Comparison of ENCODE assay signal across 25 cellular contexts in genomic region chr18:62512996-62513395, GRCh38. TPM values are rescaled to one million over a fixed set of nuclear protein-coding genes. Genes with fewer than 3 reads are reported as not detected.
DNase-seq lines count a peak whose midpoint lies in the region; ATAC-seq, FAIRE-seq and TF ChIP-seq lines count a peak whose summit lies in the region.
"Had no signal": no experiment of that assay in that cellular context is flagged by ENCODE, and none has a peak within 500 bp of the region (broad histone marks: within the 10 kb centered on the region; RNA-seq: fewer than 3 reads in every experiment).

No MANE protein-coding gene starts in this region.

- 50% methylated on average over 2 of the region's 2 CpGs for WGBS in mammary epithelial cell (ENCODE audit: low coverage, missing lambda C conversion rate)

- H3K9ac ChIP-seq in mammary epithelial cell (ENCODE audit: insufficient read depth, low read length) = no peak overlapping the region
- H3K9ac ChIP-seq: BLaER1, GM23248 had no signal

- H3K4me1 Mint-ChIP-seq in MCF 10A (ENCODE audit: insufficient read depth, unreplicated experiment) = no peaks in the 10 kb centered on the region
- H3K4me1 Mint-ChIP-seq: B cell; CD4-positive, CD25-positive, alpha-beta regulatory T cell had no signal

- FAIRE-seq in bronchial epithelial cell (lab: Jason Lieb, UNC) = no peak
- FAIRE-seq: A204.1, GM12878, H1 had no signal

- no peaks in the 10 kb centered on the region for H3K27me3 Mint-ChIP-seq in MCF 10A (ENCODE audit: insufficient read depth, unreplicated experiment)
- H3K27me3 Mint-ChIP-seq: B cell had no signal

- H3K27ac ChIP-seq in mammary epithelial cell (ENCODE audit: insufficient read depth, low read depth, low read length) (no peak overlapping the region), foreskin keratinocyte (no peak overlapping the region), WERI-Rb-1 (no peak overlapping the region)
- H3K27ac ChIP-seq: 22Rv1, BLaER1, C4-2B, GM23248 had no signal

- peaks cover 25% of the 10 kb centered on the region for H3K9me3 Mint-ChIP-seq in MCF 10A (ENCODE audit: unreplicated experiment)

- no TSS peak for BruUV-seq in mammary epithelial cell (replicated peaks; lab: Mats Ljungman, UMichigan)
- BruUV-seq in MCF 10A (replicated peaks; lab: Mats Ljungman, UMichigan) = no TSS peak

- DNase-seq in mammary epithelial cell = peak; percentile 43
- no peak for DNase-seq in MCF 10A (ENCODE audit: unreplicated experiment)
- peak; percentile 62 for DNase-seq in bronchial epithelial cell (ENCODE audit: low read depth)
- peak in 1 of 2 donors; percentile 73 for DNase-seq in foreskin keratinocyte
- DNase-seq in kidney tubule cell (ENCODE audit: low spot score) = peak; percentile 57
- DNase-seq in SW 1271 (lab: John Stamatoyannopoulos, UW) = no peak
- no peak for DNase-seq in WERI-Rb-1
- DNase-seq in D341Med (ENCODE audit: low spot score) = no peak
- DNase-seq: Caco-2; CD4-positive, CD25-positive, alpha-beta regulatory T cell; CD8-positive, alpha-beta T cell; DMS 273 treated with DMSO at 0.1 percent for 48 hours; DMS79; EL; GDM1; GM23248; H7; HCEC 1CT had no signal

- no peaks in the 10 kb centered on the region for H4K20me1 ChIP-seq in mammary epithelial cell (ENCODE audit: insufficient read depth, low read length)
- H4K20me1 ChIP-seq: BLaER1 had no signal

- H3K79me2 ChIP-seq in mammary epithelial cell (ENCODE audit: insufficient read depth, low read length) = no peaks in the 10 kb centered on the region

- in situ Hi-C loops in mammary epithelial cell (cut with MboI; ENCODE audit: low sequenced_read_pairs in 2 of 2) = no loop called here

- CTCF ChIA-PET in mammary epithelial cell (lab: Charles Lee; ENCODE audit: low non-redundant PET) = no interaction called here
- CTCF ChIA-PET in MCF 10A (lab: Yijun Ruan, JAX) = interaction anchor here (0.6 to 3.8 kb wide), 6 partner anchors 8 to 174 kb away, joined by 3 to 14 read pairs (median 4); no protein-coding TSS in a partner anchor

- H3K27me3 ChIP-seq in mammary epithelial cell (ENCODE audit: insufficient read depth, low read length) = no peaks in the 10 kb centered on the region
- no peaks in the 10 kb centered on the region for H3K27me3 ChIP-seq in bronchial epithelial cell (ENCODE audit: control insufficient read depth, insufficient read depth, low read length)
- no peaks in the 10 kb centered on the region for H3K27me3 ChIP-seq in foreskin keratinocyte
- no peaks in the 10 kb centered on the region for H3K27me3 ChIP-seq in WERI-Rb-1 (ENCODE audit: insufficient read depth, low read depth, severe bottlenecking)
- H3K27me3 ChIP-seq: BLaER1 had no signal

- dilution Hi-C loops in mammary epithelial cell (cut with HindIII; ENCODE audit: low sequenced_read_pairs) = loop anchor here (5.0 kb wide), 1 partner anchor 76 kb away; no protein-coding TSS in a partner anchor

- H3K9me3 ChIP-seq in mammary epithelial cell (replicated peaks; ENCODE audit: insufficient read depth, low read length) (no peaks in the 10 kb centered on the region), WERI-Rb-1 (ENCODE audit: severe bottlenecking) (no peaks in the 10 kb centered on the region)
- H3K9me3 ChIP-seq: Caco-2 had no signal

- no peak for TF ChIP-seq CTCF in mammary epithelial cell (conservative IDR thresholded peaks at IDR 0.05 in 1 of 2, IDR thresholded peaks at IDR 0.05 in 1 of 2; ENCODE audit: extremely low read depth in 1 of 2, insufficient read depth in 1 of 2, low read depth in 1 of 2, low read length in 2 of 2)
- TF ChIP-seq CTCF in MCF 10A (IDR thresholded peaks at IDR 0.05; ENCODE audit: unreplicated experiment) = no peak
- no peak for TF ChIP-seq CTCF in bronchial epithelial cell (IDR thresholded peaks at IDR 0.05; ENCODE audit: insufficient read depth, low read length, severe bottlenecking)
- TF ChIP-seq CTCF in foreskin keratinocyte (conservative IDR thresholded peaks at IDR 0.05) = no peak
- no peak for TF ChIP-seq CTCF in WERI-Rb-1 (IDR thresholded peaks at IDR 0.05; ENCODE audit: low read depth, low read length)

- H3K36me3 ChIP-seq in mammary epithelial cell (ENCODE audit: insufficient read depth, low read length) = no peaks in the 10 kb centered on the region
- H3K36me3 ChIP-seq in bronchial epithelial cell (ENCODE audit: control insufficient read depth, insufficient read depth, low read length) = no peaks in the 10 kb centered on the region
- no peaks in the 10 kb centered on the region for H3K36me3 ChIP-seq in WERI-Rb-1
- H3K36me3 ChIP-seq: BLaER1 had no signal

- H3K4me3 Mint-ChIP-seq in MCF 10A (ENCODE audit: unreplicated experiment) = no peak overlapping the region
- H3K4me3 Mint-ChIP-seq: B cell; CD4-positive, CD25-positive, alpha-beta regulatory T cell; CD8-positive, alpha-beta T cell had no signal

- H3K4me2 ChIP-seq in mammary epithelial cell (ENCODE audit: insufficient read depth, low read depth, low read length) = no peak overlapping the region
- H3K4me2 ChIP-seq: BLaER1 had no signal

- intact Hi-C loops in mammary epithelial cell (cut with micrococcal nuclease) = no loop called here
- intact Hi-C loops in MCF 10A (cut with micrococcal nuclease) = no loop called here

- H3K4me1 ChIP-seq in mammary epithelial cell (ENCODE audit: insufficient read depth, low read length) (no peaks in the 10 kb centered on the region), foreskin keratinocyte (peaks cover 4% of the 10 kb centered on the region)
- H3K4me1 ChIP-seq: BLaER1, Caco-2 had no signal

- no peak overlapping the region for H3K27ac Mint-ChIP-seq in MCF 10A (ENCODE audit: low read depth, unreplicated experiment)
- H3K27ac Mint-ChIP-seq: B cell; CD4-positive, CD25-positive, alpha-beta regulatory T cell; CD8-positive, alpha-beta T cell had no signal

- H3K4me3 ChIP-seq in mammary epithelial cell (replicated peaks in 1 of 3; ENCODE audit: insufficient read depth in 1 of 3, low read depth in 2 of 3, low read length in 3 of 3) (no peak overlapping the region), bronchial epithelial cell (ENCODE audit: low read depth, low read length) (no peak overlapping the region), WERI-Rb-1 (ENCODE audit: low read depth, low read length) (no peak overlapping the region)
- H3K4me3 ChIP-seq: BLaER1, GM12878, GM23248 had no signal

- no peak overlapping the region for H2AFZ ChIP-seq in mammary epithelial cell (ENCODE audit: low read depth, low read length)
- H2AFZ ChIP-seq: GM23248 had no signal

- H3K36me3 Mint-ChIP-seq in MCF 10A (ENCODE audit: insufficient read depth, unreplicated experiment) = no peaks in the 10 kb centered on the region

- POLR2A ChIA-PET in MCF 10A (lab: Yijun Ruan, JAX) = interaction anchor here (1.3 to 4.1 kb wide), 3 partner anchors 8 to 87 kb away, joined by 5 to 48 read pairs (median 5); partner anchors contain the start of gene ZCCHC2

- peak; percentile 48 for ATAC-seq in foreskin keratinocyte
- ATAC-seq: CD8-positive, alpha-beta T cell; GM12878 had no signal

RNA-seq across cellular contexts. Expression of gene ZCCHC2, which starts 9.8 kb away (rescaled TPM):
- total RNA-seq in mammary epithelial cell (10 to 100 TPM; 13.7 to 16.2 TPM), MCF 10A (2022) (14.6 and 15.0 TPM in 2 replicates), bronchial epithelial cell (8.7 and 9.7 TPM in 2 replicates), foreskin keratinocyte (16.2 and 16.6 TPM in 2 replicates)
- polyA plus RNA-seq in mammary epithelial cell (12.2 TPM), foreskin keratinocyte (3.7 and 4.5 TPM in 2 replicates)
- polyA minus RNA-seq in mammary epithelial cell = 38.9 TPM

Comparison
In these comparisons a context has a peak if more than half of its experiments do, and no peak if none do; other contexts are left out.
1. DNase-seq: peak in mammary epithelial cell (single experiment), bronchial epithelial cell (single experiment) and kidney tubule cell (single experiment); none in MCF 10A (single experiment), SW 1271 (0 of 2), WERI-Rb-1 (single experiment) and D341Med (single experiment).